Comparison of ENCODE assay signal across 7 cellular contexts in the genomic region with DNA sequence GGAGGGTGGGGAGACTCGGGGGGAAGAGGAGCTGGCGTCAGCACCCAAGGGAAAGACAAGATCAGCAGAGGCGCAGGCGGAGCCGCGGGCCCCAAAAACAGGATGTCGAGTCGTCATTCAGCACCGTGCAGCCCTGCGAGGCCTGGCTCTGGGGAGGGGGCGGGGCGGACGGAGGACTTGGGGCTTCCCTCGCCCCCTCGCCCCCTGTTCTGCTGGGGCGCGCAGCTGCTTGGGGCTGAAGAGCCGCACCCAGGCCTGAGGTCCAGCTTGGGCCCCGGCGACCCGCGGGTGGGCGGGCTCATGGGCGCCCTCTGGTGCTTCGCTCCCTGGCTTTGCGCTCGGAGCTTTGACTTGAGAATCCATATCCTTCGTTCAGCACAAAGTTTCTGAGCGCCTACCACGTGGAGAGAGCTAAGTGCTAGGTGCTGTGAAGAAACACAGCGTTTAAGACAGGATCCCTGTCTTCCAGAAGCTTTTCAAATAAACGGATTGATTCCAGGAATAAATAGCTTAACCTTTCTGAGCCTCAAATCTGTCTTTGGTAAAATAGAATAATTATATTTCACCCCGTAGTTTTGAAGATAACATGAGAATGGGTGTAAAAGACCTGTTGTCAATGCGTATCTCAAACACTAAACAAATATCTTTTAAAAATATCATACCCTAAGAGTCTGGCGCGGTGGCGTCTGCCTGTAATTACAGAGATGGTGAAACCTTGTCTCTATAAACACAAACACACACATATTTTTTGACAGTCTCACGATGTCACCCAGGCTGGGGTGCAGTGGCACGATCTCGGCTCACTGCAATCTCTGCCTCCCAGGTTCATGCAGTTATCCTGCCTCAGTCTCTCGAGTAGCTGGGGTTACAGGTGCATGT. TPM values are rescaled to one million over a fixed set of nuclear protein-coding genes. Genes with fewer than 3 reads are reported as not detected.
DNase-seq lines count a peak whose midpoint lies in the region; ATAC-seq and TF ChIP-seq lines count a peak whose summit lies in the region.

No MANE protein-coding gene starts in this region.

- peak overlapping the region; percentile 98 for H3K4me3 Mint-ChIP-seq in activated naive CD8-positive, alpha-beta T cell treated with anti-CD3 and anti-CD28 coated beads, Interleukin-2, amount 50 U/mL, for 24 hours

- H3K9me3 ChIP-seq in HEK293 (ENCODE audit: control insufficient read depth, insufficient read depth, low read depth, low read length) (no peaks in the 10 kb centered on the region), MG63 (no peaks in the 10 kb centered on the region), parathyroid adenoma (ENCODE audit: control insufficient read depth, low read length) (no peaks in the 10 kb centered on the region)

- ATAC-seq in activated naive CD8-positive, alpha-beta T cell treated with anti-CD3 and anti-CD28 coated beads, Interleukin-2, amount 50 U/mL, for 24 hours: peak; percentile 86

- no peaks in the 10 kb centered on the region for H3K27me3 Mint-ChIP-seq in activated naive CD8-positive, alpha-beta T cell treated with anti-CD3 and anti-CD28 coated beads, Interleukin-2, amount 50 U/mL, for 24 hours

- H3K27me3 ChIP-seq in MG63 (no peaks in the 10 kb centered on the region), parathyroid adenoma (ENCODE audit: control insufficient read depth, insufficient read depth, low read length) (no peaks in the 10 kb centered on the region)

- H3K4me1 Mint-ChIP-seq in activated naive CD8-positive, alpha-beta T cell treated with anti-CD3 and anti-CD28 coated beads, Interleukin-2, amount 50 U/mL, for 24 hours: peaks cover 61% of the 10 kb centered on the region

- H3K27ac ChIP-seq in HEK293 (ENCODE audit: extremely low read depth, low read depth, low read length): 0 out of 2 replicates have a peak overlapping the region, but pooled peaks have one; percentile 19
- H3K27ac ChIP-seq in parathyroid adenoma: peak overlapping the region; percentile 95

- H3K27ac Mint-ChIP-seq in activated naive CD8-positive, alpha-beta T cell treated with anti-CD3 and anti-CD28 coated beads, Interleukin-2, amount 50 U/mL, for 24 hours: peak overlapping the region; percentile 89

- H2AFZ ChIP-seq in parathyroid adenoma: peak overlapping the region; percentile 88

- H3K36me3 Mint-ChIP-seq in activated naive CD8-positive, alpha-beta T cell treated with anti-CD3 and anti-CD28 coated beads, Interleukin-2, amount 50 U/mL, for 24 hours (ENCODE audit: low read depth): peaks cover 29% of the 10 kb centered on the region

- DNase-seq in MG63 (peak; percentile 81), SHP77 treated with DMSO at 0.1 percent for 48 hours (lab: John Stamatoyannopoulos, UW) (peak; percentile 65), cardiac septum (ENCODE audit: low spot score) (peak; percentile 95)
- DNase-seq in activated naive CD8-positive, alpha-beta T cell treated with anti-CD3 and anti-CD28 coated beads, Interleukin-2, amount 50 U/mL, for 24 hours: no peak

- POLR2A ChIA-PET in HEK293 (lab: Yijun Ruan, JAX): interaction anchor here (0.5 to 3.7 kb wide), 11 partner anchors 11 to 232 kb away, joined by 3 to 45 read pairs (median 5); a partner anchor contains a TSS

- intact Hi-C loops in cardiac septum (cut with DNase I): loop anchor here (1.0 kb wide), 1 partner anchor 44 kb away; a partner anchor contains a TSS

- H3K4me3 ChIP-seq in GM12875 (ENCODE audit: low read depth, low read length): peak overlapping the region; percentile 61
- peak overlapping the region; percentile 67 for H3K4me3 ChIP-seq in HEK293 (ENCODE audit: low read depth, low read length)
- H3K4me3 ChIP-seq in MG63: peak overlapping the region; percentile 62
- peak overlapping the region; percentile 57 for H3K4me3 ChIP-seq in parathyroid adenoma (ENCODE audit: low read depth, low read length)

- no peaks in the 10 kb centered on the region for H3K9me3 Mint-ChIP-seq in activated naive CD8-positive, alpha-beta T cell treated with anti-CD3 and anti-CD28 coated beads, Interleukin-2, amount 50 U/mL, for 24 hours

- no peaks in the 10 kb centered on the region for H3K4me1 ChIP-seq in HEK293 (ENCODE audit: control insufficient read depth, insufficient read depth, low read length)
- H3K4me1 ChIP-seq in parathyroid adenoma: peaks cover 3% of the 10 kb centered on the region

- no peaks in the 10 kb centered on the region for H3K79me2 ChIP-seq in parathyroid adenoma

- CTCF ChIA-PET in HEK293 (lab: Yijun Ruan, JAX): interaction anchor here (0.6 to 19.6 kb wide), 22 partner anchors 8 to 279 kb away, joined by 3 to 589 read pairs (median 4); a partner anchor contains a TSS

- peaks cover 0 to 12% of the 10 kb centered on the region in 2 experiments; a peak in 1 of 3 replicates for H3K36me3 ChIP-seq in HEK293 (ENCODE audit: control insufficient read depth in 2 of 2, insufficient read depth in 1 of 2, low read length in 2 of 2)
- no peaks in the 10 kb centered on the region for H3K36me3 ChIP-seq in MG63
- no peaks in the 10 kb centered on the region for H3K36me3 ChIP-seq in parathyroid adenoma (ENCODE audit: control insufficient read depth, insufficient read depth, low read length)

- H3K9ac ChIP-seq in parathyroid adenoma: peak overlapping the region; percentile 84

- TF ChIP-seq CTCF in GM12875 (IDR thresholded peaks at IDR 0.05; ENCODE audit: borderline replicate concordance, insufficient read depth, low read depth, low read length) (peak; percentile 86), HEK293 (tag by site-specific recombination; IDR thresholded peaks at IDR 0.05) (peak; percentile 82), parathyroid adenoma (IDR thresholded peaks at IDR 0.05) (peak; percentile 74)

- H3K4me2 ChIP-seq in parathyroid adenoma (ENCODE audit: low read length): peak overlapping the region; percentile 69

TF ChIP-seq in HEK293, 187 proteins besides CTCF, POLR2A, EP300 and RAD21 (continues in another document):
- no peak for TF ChIP-seq ZNF366 (tag by site-specific recombination; conservative IDR thresholded peaks at IDR 0.05)
- peak; percentile 52 for TF ChIP-seq SP7 (tag by site-specific recombination; IDR thresholded peaks at IDR 0.05)
- TF ChIP-seq SCRT1 (tag by site-specific recombination; IDR thresholded peaks at IDR 0.05; ENCODE audit: borderline replicate concordance): no peak
- TF ChIP-seq ZIC2 (tag by site-specific recombination; IDR thresholded peaks at IDR 0.05): peak; percentile 54
- TF ChIP-seq SP3 (tag by site-specific recombination; IDR thresholded peaks at IDR 0.05): peak; percentile 45; the same call in 1 of the 2 replicates
- 0 out of 2 replicates have a peak, but pooled peaks have one; percentile 36 for TF ChIP-seq KLF9 (tag by site-specific recombination; IDR thresholded peaks at IDR 0.05; ENCODE audit: low read depth)
- TF ChIP-seq, protein P1, sequence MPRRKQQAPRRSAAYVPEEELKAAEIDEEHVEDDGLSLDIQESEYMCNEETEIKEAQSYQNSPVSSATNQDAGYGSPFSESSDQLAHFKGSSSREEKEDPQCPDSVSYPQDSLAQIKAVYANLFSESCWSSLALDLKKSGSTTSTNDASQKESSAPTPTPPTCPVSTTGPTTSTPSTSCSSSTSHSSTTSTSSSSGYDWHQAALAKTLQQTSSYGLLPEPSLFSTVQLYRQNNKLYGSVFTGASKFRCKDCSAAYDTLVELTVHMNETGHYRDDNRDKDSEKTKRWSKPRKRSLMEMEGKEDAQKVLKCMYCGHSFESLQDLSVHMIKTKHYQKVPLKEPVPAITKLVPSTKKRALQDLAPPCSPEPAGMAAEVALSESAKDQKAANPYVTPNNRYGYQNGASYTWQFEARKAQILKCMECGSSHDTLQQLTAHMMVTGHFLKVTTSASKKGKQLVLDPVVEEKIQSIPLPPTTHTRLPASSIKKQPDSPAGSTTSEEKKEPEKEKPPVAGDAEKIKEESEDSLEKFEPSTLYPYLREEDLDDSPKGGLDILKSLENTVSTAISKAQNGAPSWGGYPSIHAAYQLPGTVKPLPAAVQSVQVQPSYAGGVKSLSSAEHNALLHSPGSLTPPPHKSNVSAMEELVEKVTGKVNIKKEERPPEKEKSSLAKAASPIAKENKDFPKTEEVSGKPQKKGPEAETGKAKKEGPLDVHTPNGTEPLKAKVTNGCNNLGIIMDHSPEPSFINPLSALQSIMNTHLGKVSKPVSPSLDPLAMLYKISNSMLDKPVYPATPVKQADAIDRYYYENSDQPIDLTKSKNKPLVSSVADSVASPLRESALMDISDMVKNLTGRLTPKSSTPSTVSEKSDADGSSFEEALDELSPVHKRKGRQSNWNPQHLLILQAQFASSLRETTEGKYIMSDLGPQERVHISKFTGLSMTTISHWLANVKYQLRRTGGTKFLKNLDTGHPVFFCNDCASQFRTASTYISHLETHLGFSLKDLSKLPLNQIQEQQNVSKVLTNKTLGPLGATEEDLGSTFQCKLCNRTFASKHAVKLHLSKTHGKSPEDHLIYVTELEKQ (tag by site-specific recombination; IDR thresholded peaks at IDR 0.05; ENCODE audit: borderline replicate concordance): no peak
- TF ChIP-seq ZNF792 (tag by site-specific recombination; IDR thresholded peaks at IDR 0.05): no peak
- TF ChIP-seq GLIS2 (tag by site-specific recombination; IDR thresholded peaks at IDR 0.05): peak; percentile 82
- TF ChIP-seq ZBTB48 (tag by site-specific recombination; IDR thresholded peaks at IDR 0.05): peak; percentile 46; the same call in 1 of the 2 replicates
- TF ChIP-seq ZSCAN30 (tag by site-specific recombination; IDR thresholded peaks at IDR 0.05): peak; percentile 64
- peak; percentile 64; the same call in 1 of the 2 replicates for TF ChIP-seq ZXDB (tag by site-specific recombination; IDR thresholded peaks at IDR 0.05)
- TF ChIP-seq ZNF423 (tag by site-specific recombination; IDR thresholded peaks at IDR 0.05): peak; percentile 86

RNA-seq across cellular contexts. Expression of a gene that starts 0.9 kb away (rescaled TPM):
- total RNA-seq in MG63 (2014; rRNA removed; shearing (Covaris generic); ENCODE audit: low replicate concordance): 13.0 and 23.7 TPM in 2 replicates
- total RNA-seq in cardiac septum: 27.5 TPM

RNA-seq across cellular contexts. Expression of a gene that starts 13.8 kb away (rescaled TPM):
- 13.4 and 16.5 TPM in 2 replicates for total RNA-seq in MG63 (2014; rRNA removed; shearing (Covaris generic); ENCODE audit: low replicate concordance)
- 40.4 TPM for total RNA-seq in cardiac septum

RNA-seq across cellular contexts. Expression of a gene that starts 33.3 kb away (rescaled TPM):
- 8.1 and 8.9 TPM in 2 replicates for total RNA-seq in MG63 (2014; rRNA removed; shearing (Covaris generic); ENCODE audit: low replicate concordance)
- 22.7 TPM for total RNA-seq in cardiac septum

RNA-seq across cellular contexts. Expression of a gene that starts 44.3 kb away (rescaled TPM):
- total RNA-seq in MG63 (2014; rRNA removed; shearing (Covaris generic); ENCODE audit: low replicate concordance): 99.7 and 106 TPM in 2 replicates
- total RNA-seq in cardiac septum: 49.6 TPM
